Comparison of ENCODE assay signal across 22 cellular contexts in genomic region chr12:29795715-29796114, GRCh38.
"Had no signal": no experiment of that assay in that cellular context is flagged by ENCODE, and none has a peak within 500 bp of the region (broad histone marks: within the 10 kb centered on the region; RNA-seq: fewer than 3 reads in every experiment).

No MANE protein-coding gene starts in this region.

- H3K4me2 ChIP-seq: hepatocyte had no signal

- H2AFZ ChIP-seq: hepatocyte had no signal

- H3K27ac ChIP-seq: foreskin keratinocyte, hepatocyte, left ventricle myocardium inferior, lower lobe of right lung, neutrophil, right atrium auricular region, skin epidermis, stomach, transverse colon had no signal

- H3K9me3 ChIP-seq: left ventricle myocardium inferior, right atrium auricular region, thoracic aorta, transverse colon had no signal

- H3K4me1 ChIP-seq: lower lobe of right lung, right atrium auricular region, transverse colon had no signal

- DNase-seq: effector CD4-positive, alpha-beta T cell; foreskin keratinocyte; head of caudate nucleus; kidney; left cardiac atrium; left ventricle myocardium inferior; lower lobe of right lung; midbrain; naive B cell; posterior cingulate gyrus; sigmoid colon; stimulated activated CD4-positive, alpha-beta T cell treated with anti-CD3 and anti-CD28 coated beads, Interleukin-2, amount 100 ng/mL, for 24 hours; stimulated activated naive CD4-positive, alpha-beta T cell; stomach; substantia nigra; transverse colon had no signal

- ATAC-seq: foreskin keratinocyte, left cardiac atrium, lower lobe of right lung had no signal

- FAIRE-seq: kidney had no signal

- H3K27me3 ChIP-seq: hepatocyte, right atrium auricular region, sigmoid colon, stomach, transverse colon had no signal

- H3K4me3 ChIP-seq: coronary artery, hepatocyte, left ventricle myocardium inferior, lower lobe of right lung, right atrium auricular region, sigmoid colon, skin epidermis, stomach, transverse colon had no signal

- H3K36me3 ChIP-seq: left ventricle myocardium inferior, lower lobe of right lung, neutrophil, right atrium auricular region, sigmoid colon, stomach, thoracic aorta, transverse colon had no signal

- H3K79me2 ChIP-seq: hepatocyte had no signal
